In the genomic region with DNA sequence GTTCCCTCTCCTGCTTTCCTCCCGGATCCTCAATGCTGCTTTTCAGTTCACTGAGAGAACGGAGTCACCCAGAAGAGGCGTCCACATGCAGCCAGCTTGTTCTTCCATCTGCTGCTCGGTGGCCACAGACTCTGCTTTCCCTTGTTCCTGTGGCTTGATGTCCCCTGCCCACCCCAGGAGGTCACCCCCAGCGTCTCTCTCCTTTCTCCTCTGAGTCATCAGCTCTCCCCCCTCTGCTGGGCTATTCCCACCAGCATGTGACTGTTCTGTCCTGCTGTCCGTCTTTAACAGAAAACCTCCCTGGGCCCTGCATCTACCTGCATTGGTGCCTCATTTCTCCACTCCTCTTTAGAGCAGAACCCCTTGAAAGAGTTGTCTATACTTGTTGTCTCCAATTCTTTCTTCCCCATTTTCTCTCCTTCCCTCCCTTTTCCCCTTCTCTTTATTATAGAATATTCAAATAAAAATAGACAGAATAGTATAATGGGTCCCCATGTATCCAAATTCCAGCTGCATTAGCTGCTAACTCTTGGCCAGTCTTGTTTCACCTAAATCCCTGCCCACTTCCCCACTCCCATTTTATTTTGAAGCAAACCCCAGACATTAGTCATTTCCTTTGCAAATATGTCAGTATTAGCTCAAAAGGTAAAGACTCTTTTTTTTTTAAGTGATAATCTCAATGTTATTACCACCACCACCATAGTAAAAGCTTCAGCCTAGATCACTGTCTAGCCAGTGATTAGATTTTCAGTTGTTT, we compare ENCODE assay signal across 17 cellular contexts. TPM values are rescaled to one million over a fixed set of nuclear protein-coding genes. Genes with fewer than 3 reads are reported as not detected.
DNase-seq lines count a peak whose midpoint lies in the region; ATAC-seq, FAIRE-seq and TF ChIP-seq lines count a peak whose summit lies in the region.
"Had no signal": no experiment of that assay in that cellular context is flagged by ENCODE, and none has a peak within 500 bp of the region (broad histone marks: within the 10 kb centered on the region; RNA-seq: fewer than 3 reads in every experiment).

No MANE protein-coding gene starts in this region.

- H4K20me1 ChIP-seq in astrocyte (ENCODE audit: insufficient read depth, low read length) = peaks cover 56% of the 10 kb centered on the region

- H3K27me3 ChIP-seq in CD4-positive, CD25-positive, alpha-beta regulatory T cell (ENCODE audit: control insufficient read depth, insufficient read depth, low read length) = no peaks in the 10 kb centered on the region
- H3K27me3 ChIP-seq in astrocyte (ENCODE audit: insufficient read depth, low read length) (no peaks in the 10 kb centered on the region), mesenchymal stem cell (ENCODE audit: control insufficient read depth in 1 of 2, insufficient read depth in 1 of 2, low read length in 2 of 2) (no peaks in the 10 kb centered on the region), ascending aorta (no peaks in the 10 kb centered on the region)

- intact Hi-C loops in ascending aorta (cut with DNase I) = loop anchor here (5.0 to 10.0 kb wide), 4 partner anchors 52 to 515 kb away; a partner anchor contains a TSS

- DNase-seq in CD4-positive, CD25-positive, alpha-beta regulatory T cell = no peak
- DNase-seq in ELR (ENCODE audit: low read depth) = peak; percentile 56
- peak; percentile 52 for DNase-seq in astrocyte (ENCODE audit: low read depth)
- no peak for DNase-seq in mesenchymal stem cell
- no peak for DNase-seq in ascending aorta (ENCODE audit: low spot score in 2 of 2)
- DNase-seq: activated CD4-positive, alpha-beta T cell treated with anti-CD3 and anti-CD28 coated beads for 4 hours; activated gamma-delta T cell treated with Interleukin-2 at 50 U/mL for 16 hours; CD8-positive, alpha-beta T cell; GF-D8; GOT3; left colon; NCI-H1436 treated with DMSO at 0.1 percent for 48 hours; NCI-H510A treated with DMSO at 0.1 percent for 48 hours had no signal

- H3K4me3 Mint-ChIP-seq in CD4-positive, CD25-positive, alpha-beta regulatory T cell = peak overlapping the region in 3 of 4 donors; percentile 48 to 91 (median 89)
- H3K4me3 Mint-ChIP-seq in astrocyte (ENCODE audit: unreplicated experiment) = peak overlapping the region; percentile 71
- H3K4me3 Mint-ChIP-seq: CD8-positive, alpha-beta T cell had no signal

- H2AK5ac ChIP-seq in mesenchymal stem cell (ENCODE audit: low read length, severe bottlenecking) = no peak overlapping the region

- H3K4me2 ChIP-seq in astrocyte (ENCODE audit: low read length) (peak overlapping the region; percentile 37), mesenchymal stem cell (ENCODE audit: low read length, poor library complexity, severe bottlenecking) (no peak overlapping the region)

- peaks cover 22% of the 10 kb centered on the region for H3K4me1 ChIP-seq in CD4-positive, CD25-positive, alpha-beta regulatory T cell (ENCODE audit: control insufficient read depth, insufficient read depth, low read length, poor library complexity, severe bottlenecking)
- H3K4me1 ChIP-seq in astrocyte (ENCODE audit: insufficient read depth, low read length) (peaks cover 32% of the 10 kb centered on the region), mesenchymal stem cell (ENCODE audit: control insufficient read depth, insufficient read depth, low read depth, low read length) (peaks cover 20% of the 10 kb centered on the region), ascending aorta (peaks cover 20 to 22% of the 10 kb centered on the region in 2 donors)

- H3K23ac ChIP-seq in mesenchymal stem cell (ENCODE audit: low read length in 2 of 2) = no peak overlapping the region

- H4K91ac ChIP-seq in mesenchymal stem cell (ENCODE audit: low read length) = no peak overlapping the region

- H3K18ac ChIP-seq in mesenchymal stem cell (ENCODE audit: low read depth in 1 of 2, low read length in 2 of 2) = no peak overlapping the region

- H4K8ac ChIP-seq in mesenchymal stem cell (ENCODE audit: low read length) = no peak overlapping the region

- H3K9me3 Mint-ChIP-seq in CD4-positive, CD25-positive, alpha-beta regulatory T cell = peaks cover 0 to 2% (median 0%) of the 10 kb centered on the region in 7 donors
- peaks cover 2% of the 10 kb centered on the region for H3K9me3 Mint-ChIP-seq in astrocyte (ENCODE audit: unreplicated experiment)
- H3K9me3 Mint-ChIP-seq: CD8-positive, alpha-beta T cell had no signal

- peaks cover 21% of the 10 kb centered on the region for H3K79me1 ChIP-seq in mesenchymal stem cell (replicated peaks; ENCODE audit: low read length, poor library complexity, severe bottlenecking)

- peaks cover 50% of the 10 kb centered on the region for H3K36me3 Mint-ChIP-seq in CD4-positive, CD25-positive, alpha-beta regulatory T cell
- peaks cover 37% of the 10 kb centered on the region for H3K36me3 Mint-ChIP-seq in astrocyte (ENCODE audit: low read depth, unreplicated experiment)

- no peak overlapping the region for H2BK12ac ChIP-seq in mesenchymal stem cell (ENCODE audit: low read length in 2 of 2)

- peaks cover 7 to 64% (median 45%) of the 10 kb centered on the region in 4 donors for H3K4me1 Mint-ChIP-seq in CD4-positive, CD25-positive, alpha-beta regulatory T cell
- peaks cover 50% of the 10 kb centered on the region for H3K4me1 Mint-ChIP-seq in astrocyte (ENCODE audit: low read depth, unreplicated experiment)

- no peaks in the 10 kb centered on the region for H3K9me3 ChIP-seq in CD4-positive, CD25-positive, alpha-beta regulatory T cell (ENCODE audit: control insufficient read depth in 2 of 2, low read length in 2 of 2)
- H3K9me3 ChIP-seq in astrocyte (ENCODE audit: insufficient read depth, low read depth, low read length) (no peaks in the 10 kb centered on the region), mesenchymal stem cell (ENCODE audit: control insufficient read depth, low read length) (no peaks in the 10 kb centered on the region), ascending aorta (no peaks in the 10 kb centered on the region)

- no peak for ATAC-seq in CD4-positive, CD25-positive, alpha-beta regulatory T cell (ENCODE audit: low read depth in 2 of 2)
- no peak for ATAC-seq in HG03432 (IDR thresholded peaks at IDR 0.05; ENCODE audit: unreplicated experiment)
- ATAC-seq in HG03045 (IDR thresholded peaks at IDR 0.05; ENCODE audit: unreplicated experiment) = no peak
- ATAC-seq: CD8-positive, alpha-beta T cell; esophagus mucosa; K562; left colon had no signal

- peaks cover 45% of the 10 kb centered on the region for H3K36me3 ChIP-seq in CD4-positive, CD25-positive, alpha-beta regulatory T cell (ENCODE audit: control insufficient read depth, insufficient read depth, low read length)
- H3K36me3 ChIP-seq in astrocyte (ENCODE audit: insufficient read depth, low read length) (peaks cover 35% of the 10 kb centered on the region), mesenchymal stem cell (ENCODE audit: control insufficient read depth in 1 of 2, insufficient read depth in 2 of 2, low read depth in 1 of 2, low read length in 2 of 2) (peaks cover 48 to 54% of the 10 kb centered on the region in 2 experiments), ascending aorta (peaks cover 57 to 63% of the 10 kb centered on the region in 2 donors)

- H3K9ac ChIP-seq in astrocyte (ENCODE audit: low read length) = peak overlapping the region; percentile 10
- no peak overlapping the region for H3K9ac ChIP-seq in mesenchymal stem cell (ENCODE audit: low read length)

- no peak overlapping the region for H2BK5ac ChIP-seq in mesenchymal stem cell (ENCODE audit: low read depth, low read length, poor library complexity, severe bottlenecking)

- H2BK120ac ChIP-seq in mesenchymal stem cell (ENCODE audit: low read depth, low read length) = no peak overlapping the region

- H3K4ac ChIP-seq in mesenchymal stem cell (ENCODE audit: low read depth in 1 of 2, low read length in 2 of 2) = no peak overlapping the region

- H3K4me3 ChIP-seq in CD4-positive, CD25-positive, alpha-beta regulatory T cell (ENCODE audit: low read depth, low read length) = no peak overlapping the region
- H3K4me3 ChIP-seq in astrocyte (ENCODE audit: insufficient read depth, low read depth, low read length) (no peak overlapping the region), mesenchymal stem cell (ENCODE audit: insufficient read depth in 1 of 2, low read depth in 1 of 2, low read length in 2 of 2) (no peak overlapping the region), ascending aorta (no peak overlapping the region)
- H3K4me3 ChIP-seq: K562 had no signal

- peak overlapping the region in 2 of 3 donors; percentile 66 to 68 for H3K27ac Mint-ChIP-seq in CD4-positive, CD25-positive, alpha-beta regulatory T cell
- H3K27ac Mint-ChIP-seq in astrocyte (ENCODE audit: unreplicated experiment) = peak overlapping the region; percentile 89
- H3K27ac Mint-ChIP-seq: CD8-positive, alpha-beta T cell had no signal

- H2AFZ ChIP-seq in astrocyte (ENCODE audit: low read depth, low read length) (no peak overlapping the region), mesenchymal stem cell (ENCODE audit: low read depth, low read length) (no peak overlapping the region)

- no peak overlapping the region for H3K14ac ChIP-seq in mesenchymal stem cell (ENCODE audit: low read length in 2 of 2)

- no peak overlapping the region for H2BK15ac ChIP-seq in mesenchymal stem cell (ENCODE audit: low read depth, poor library complexity, severe bottlenecking)

- peaks cover 75% of the 10 kb centered on the region for H3K79me2 ChIP-seq in astrocyte (ENCODE audit: insufficient read depth, low read length)

- TF ChIP-seq CTCF in astrocyte (IDR thresholded peaks at IDR 0.05; ENCODE audit: insufficient read depth, low read depth, low read length) (no peak), ascending aorta (IDR thresholded peaks at IDR 0.05) (no peak)

- no peak overlapping the region for H3K27ac ChIP-seq in CD4-positive, CD25-positive, alpha-beta regulatory T cell (ENCODE audit: insufficient read depth, low read length, poor library complexity, severe bottlenecking)
- H3K27ac ChIP-seq in astrocyte (ENCODE audit: low read depth, low read length) (peak overlapping the region; percentile 71), mesenchymal stem cell (ENCODE audit: low read length, poor library complexity, severe bottlenecking) (peak overlapping the region; percentile 52), ascending aorta (no peak overlapping the region)

- WGBS in mesenchymal stem cell = 88% methylated on average over 6 of the region's 6 CpGs

- H3K27me3 Mint-ChIP-seq in CD4-positive, CD25-positive, alpha-beta regulatory T cell = no peaks in the 10 kb centered on the region
- no peaks in the 10 kb centered on the region for H3K27me3 Mint-ChIP-seq in astrocyte (ENCODE audit: low read depth, unreplicated experiment)

- FAIRE-seq in astrocyte (lab: Jason Lieb, UNC) = no peak
- FAIRE-seq: K562 had no signal

RNA-seq across cellular contexts. Expression of a gene that starts 4.1 kb away (rescaled TPM):
- total RNA-seq in CD4-positive, CD25-positive, alpha-beta regulatory T cell = 18.6 TPM
- 1 to 10 TPM in 3 of 4 donors, under 1 TPM in 1; 0.83 to 1.4 (median 1.2) TPM for polyA plus RNA-seq in CD4-positive, CD25-positive, alpha-beta regulatory T cell
- total RNA-seq in astrocyte (26.9 and 28.1 TPM in 2 replicates), ascending aorta (17.9 TPM)
- 10.5 TPM for polyA plus RNA-seq in mesenchymal stem cell (2013, experiment 1 of 2)
- polyA plus RNA-seq in mesenchymal stem cell (2013, experiment 2 of 2) = 9.7 TPM

RNA-seq across cellular contexts. Expression of a gene that starts 40.0 kb away (rescaled TPM):
- total RNA-seq in CD4-positive, CD25-positive, alpha-beta regulatory T cell = 14.2 TPM
- polyA plus RNA-seq in CD4-positive, CD25-positive, alpha-beta regulatory T cell = 10 to 100 TPM in 1 of 4 donors, 1 to 10 TPM in 3; 3.3 to 12.6 (median 6.4) TPM
- total RNA-seq in astrocyte = 8.2 and 8.7 TPM in 2 replicates
- 3.1 TPM for polyA plus RNA-seq in mesenchymal stem cell (2013, experiment 1 of 2)
- polyA plus RNA-seq in mesenchymal stem cell (2013, experiment 2 of 2) = 2.8 TPM
- 5.2 TPM for total RNA-seq in ascending aorta

RNA-seq across cellular contexts. Expression of a gene that starts 52.2 kb away (rescaled TPM):
- total RNA-seq in CD4-positive, CD25-positive, alpha-beta regulatory T cell = 14.4 TPM
- polyA plus RNA-seq in CD4-positive, CD25-positive, alpha-beta regulatory T cell = 10 to 100 TPM in 2 of 4 donors, 1 to 10 TPM in 2; 5.5 to 13.4 (median 10.4) TPM
- total RNA-seq in astrocyte (14.6 and 16.6 TPM in 2 replicates), ascending aorta (19.6 TPM)
- polyA plus RNA-seq in mesenchymal stem cell (2013, experiment 1 of 2) = 7.4 TPM
- 7.0 TPM for polyA plus RNA-seq in mesenchymal stem cell (2013, experiment 2 of 2)

Comparison
In these comparisons a context has a peak if more than half of its experiments do, and no peak if none do; other contexts are left out.
1. DNase-seq: peak in ELR (single experiment) and astrocyte (single experiment); none in CD4-positive, CD25-positive, alpha-beta regulatory T cell (0 of 3), mesenchymal stem cell (single experiment) and ascending aorta (0 of 2).
2. H3K27ac ChIP-seq: peak in astrocyte (single experiment) and mesenchymal stem cell (single experiment); none in CD4-positive, CD25-positive, alpha-beta regulatory T cell (single experiment) and ascending aorta (0 of 2).